ENCODE assay signal across 1 cellular context in genomic region chrX:103831342-103831802, GRCh38.
A peak's percentile ranks its signal among the peaks of the same experiment; 100 is the strongest.
TF ChIP-seq lines count a peak whose summit lies in the region.

No MANE protein-coding gene starts in this region.

TF ChIP-seq in K562, 482 proteins besides CTCF, POLR2A, EP300 and RAD21 (continued from another document):
- peak; percentile 69; the same call in 1 of the 2 replicates for TF ChIP-seq ZBTB2 (IDR thresholded peaks at IDR 0.05)
- TF ChIP-seq MEIS2 (IDR thresholded peaks at IDR 0.05; ENCODE audit: partially characterized antibody) = peak; percentile 33
